In genomic region chr2:6650311-6650710, GRCh38 we compare ENCODE assay signal across 29 cellular contexts.
"Had no signal": no experiment of that assay in that cellular context is flagged by ENCODE, and none has a peak within 500 bp of the region (broad histone marks: within the 10 kb centered on the region; RNA-seq: fewer than 3 reads in every experiment).

No MANE protein-coding gene starts in this region.

- H3K36me3 Mint-ChIP-seq: activated CD4-positive, alpha-beta memory T cell treated with anti-CD3 and anti-CD28 coated beads for 36 hours; activated naive CD4-positive, alpha-beta T cell treated with anti-CD3 and anti-CD28 coated beads, Interleukin-2, amount 50 U/mL, for 72 hours; brain; type B pancreatic cell had no signal

- H3K4me3 ChIP-seq: ascending aorta, cardiac muscle cell, heart right ventricle, left ventricle myocardium inferior, lung, skin epidermis, uterus had no signal

- H3K27me3 Mint-ChIP-seq: dendritic cell treated with granulocyte-macrophage colony-stimulating factor and Interleukin-4, amounts not matched to agents 40 ng/mL and 50 ng/mL, for 4 days had no signal

- H3K9me3 Mint-ChIP-seq: activated CD4-positive, alpha-beta memory T cell treated with anti-CD3 and anti-CD28 coated beads for 36 hours; activated naive CD4-positive, alpha-beta T cell treated with anti-CD3 and anti-CD28 coated beads, Interleukin-2, amount 50 U/mL, for 72 hours; activated T-cell treated with anti-CD3 and anti-CD28 coated beads, Interleukin-2, amount 50 U/mL, for 4 hours; activated T-helper 2 cell treated with anti-CD3 and anti-CD28 coated beads, Interferon-gamma antibody, Interleukin-2, Interleukin-4, amounts not matched to agents 10 μg/mL and 5 μg/mL and 100 μg/mL, durations not matched to agents 14 hours and 24 hours and 36 hours; dendritic cell treated with granulocyte-macrophage colony-stimulating factor and Interleukin-4, amounts not matched to agents 40 ng/mL and 50 ng/mL, for 4 days; nephron; type B pancreatic cell had no signal

- ATAC-seq: activated CD4-positive, CD25-positive, alpha-beta regulatory T cell treated with anti-CD3 and anti-CD28 coated beads, Interleukin-2, amount 50 U/mL, for 24 hours; activated naive CD4-positive, alpha-beta T cell treated with anti-CD3 and anti-CD28 coated beads, Interleukin-2, amount 50 U/mL, for 72 hours; activated T-cell treated with anti-CD3 and anti-CD28 coated beads, Interleukin-2, amount 50 U/mL, for 4 hours; heart right ventricle; sciatic nerve; SK-N-SH treated with all-trans-retinoic acid at 6 μM for 48 hours; stimulated activated naive CD8-positive, alpha-beta T cell treated with anti-CD3 and anti-CD28 coated beads, Interleukin-15, Interleukin-2, amounts not matched to agents 100 U/mL and 50 U/mL, for 24 hours; T-helper 17 cell had no signal

- DNase-seq: activated CD4-positive, alpha-beta memory T cell treated with anti-CD3 and anti-CD28 coated beads for 36 hours; activated CD4-positive, alpha-beta T cell treated with anti-CD3 and anti-CD28 coated beads for 48 hours; activated CD8-positive, alpha-beta memory T cell treated with anti-CD3 and anti-CD28 coated beads, Interleukin-2, amount 50 U/mL, for 48 hours; activated T-cell treated with anti-CD3 and anti-CD28 coated beads, Interleukin-2, amount 50 U/mL, for 4 hours; effector CD4-positive, alpha-beta T cell; heart right ventricle; islet precursor cell; left ventricle myocardium inferior; retina; stimulated activated CD4-positive, alpha-beta T cell treated with anti-CD3 and anti-CD28 coated beads, Interleukin-12 subunit alpha, Interleukin-12 subunit beta, amount 100 ng/mL, for 4 hours; stimulated activated CD4-positive, alpha-beta T cell treated with anti-CD3 and anti-CD28 coated beads, Interleukin-4, amount 100 ng/mL, for 1 hour; stimulated activated naive CD8-positive, alpha-beta T cell treated with anti-CD3 and anti-CD28 coated beads, Interleukin-15, Interleukin-2, amounts not matched to agents 100 U/mL and 50 U/mL, for 24 hours; T-helper 17 cell; T1000; uterus; WERI-Rb-1 had no signal

- H3K27ac ChIP-seq: ascending aorta, cardiac muscle cell, heart right ventricle, left ventricle myocardium inferior, skin epidermis, uterus, WERI-Rb-1 had no signal

- H3K27me3 ChIP-seq: ascending aorta, cardiac muscle cell, uterus had no signal

- H3K27ac Mint-ChIP-seq: activated CD4-positive, alpha-beta memory T cell treated with anti-CD3 and anti-CD28 coated beads for 36 hours; activated naive CD4-positive, alpha-beta T cell treated with anti-CD3 and anti-CD28 coated beads, Interleukin-2, amount 50 U/mL, for 72 hours; activated T-helper 2 cell treated with anti-CD3 and anti-CD28 coated beads, Interferon-gamma antibody, Interleukin-2, Interleukin-4, amounts not matched to agents 10 μg/mL and 5 μg/mL and 100 μg/mL, durations not matched to agents 14 hours and 24 hours and 36 hours; brain; dendritic cell treated with granulocyte-macrophage colony-stimulating factor and Interleukin-4, amounts not matched to agents 40 ng/mL and 50 ng/mL, for 4 days; nephron; T-helper 17 cell; type B pancreatic cell had no signal

- H3K4me3 Mint-ChIP-seq: activated CD4-positive, alpha-beta memory T cell treated with anti-CD3 and anti-CD28 coated beads for 36 hours; activated T-cell treated with anti-CD3 and anti-CD28 coated beads, Interleukin-2, amount 50 U/mL, for 4 hours; brain; dendritic cell treated with granulocyte-macrophage colony-stimulating factor and Interleukin-4, amounts not matched to agents 40 ng/mL and 50 ng/mL, for 4 days; nephron; T-helper 17 cell; type B pancreatic cell had no signal

- H3K4me1 Mint-ChIP-seq: T-helper 17 cell had no signal
